Comparison of ENCODE assay signal across 20 cellular contexts in genomic region chr5:122362361-122362760, GRCh38. TPM values are rescaled to one million over a fixed set of nuclear protein-coding genes. Genes with fewer than 3 reads are reported as not detected.
A peak's percentile ranks its signal among the peaks of the same experiment; 100 is the strongest.
DNase-seq lines count a peak whose midpoint lies in the region; ATAC-seq and TF ChIP-seq lines count a peak whose summit lies in the region.
"Had no signal": no experiment of that assay in that cellular context is flagged by ENCODE, and none has a peak within 500 bp of the region (broad histone marks: within the 10 kb centered on the region; RNA-seq: fewer than 3 reads in every experiment).

No MANE protein-coding gene starts in this region.

- no peak overlapping the region for H2BK120ac ChIP-seq in mesendoderm (ENCODE audit: low read depth, low read length)

- H3K79me2 ChIP-seq in SK-N-SH (ENCODE audit: insufficient read depth) (no peaks in the 10 kb centered on the region), mesendoderm (ENCODE audit: control insufficient read depth, insufficient read depth, low read length) (no peaks in the 10 kb centered on the region)

- CTCF ChIA-PET in SK-N-SH (lab: Yijun Ruan, JAX) = interaction anchor here (0.6 to 1.7 kb wide), 3 partner anchors 10 to 30 kb away, joined by 3 to 5 read pairs (median 3); no protein-coding TSS in a partner anchor

- no peak overlapping the region for H2AFZ ChIP-seq in SK-N-SH (ENCODE audit: low read depth)

- TF ChIP-seq CTCF in SK-N-SH (IDR thresholded peaks at IDR 0.05) (no peak), astrocyte of the spinal cord (IDR thresholded peaks at IDR 0.05; ENCODE audit: low read depth, low read length) (no peak), upper lobe of right lung (IDR thresholded peaks at IDR 0.05) (no peak)

- no peak overlapping the region for H3K4me2 ChIP-seq in SK-N-SH
- no peak overlapping the region for H3K4me2 ChIP-seq in mesendoderm (ENCODE audit: low read length)

- no peaks in the 10 kb centered on the region for H3K9me2 ChIP-seq in SK-N-SH

- H3K79me1 ChIP-seq in mesendoderm (ENCODE audit: low read length) = no peaks in the 10 kb centered on the region

- H3K23ac ChIP-seq in mesendoderm (ENCODE audit: low read length) = no peak overlapping the region

- H3F3A ChIP-seq in SK-N-SH (replicated peaks; ENCODE audit: insufficient read depth) = no peaks in the 10 kb centered on the region

- H4K20me1 ChIP-seq in SK-N-SH (ENCODE audit: insufficient read depth) = no peaks in the 10 kb centered on the region

- in situ Hi-C loops in astrocyte of the spinal cord (cut with HindIII; ENCODE audit: low sequenced_read_pairs) = no loop called here

- H3K9ac ChIP-seq in SK-N-SH (no peak overlapping the region), mesendoderm (ENCODE audit: low read length) (no peak overlapping the region)

- no peak for TF ChIP-seq EP300 in SK-N-SH (IDR thresholded peaks at IDR 0.05; ENCODE audit: borderline replicate concordance in 1 of 2, low read depth in 1 of 2, low read length in 1 of 2)

- H3K4me3 ChIP-seq in SK-N-SH (ENCODE audit: low read depth in 2 of 2, low read length in 1 of 2) (no peak overlapping the region), astrocyte of the spinal cord (ENCODE audit: low read depth, low read length) (no peak overlapping the region), mesendoderm (ENCODE audit: low read length) (no peak overlapping the region), upper lobe of right lung (no peak overlapping the region)
- H3K4me3 ChIP-seq: HAP-1 had no signal

- no peak overlapping the region for H3K27ac ChIP-seq in SK-N-SH (ENCODE audit: low read depth in 2 of 2, low read length in 1 of 2)
- no peak overlapping the region for H3K27ac ChIP-seq in mesendoderm (ENCODE audit: low read depth, low read length)
- H3K27ac ChIP-seq in upper lobe of right lung = no peak overlapping the region
- no peak overlapping the region for H3K27ac ChIP-seq in substantia nigra (ENCODE audit: low read depth, low read length, poor library complexity, severe bottlenecking)
- H3K27ac ChIP-seq: 22Rv1, C4-2B had no signal

- no peak overlapping the region for H3K4ac ChIP-seq in mesendoderm (ENCODE audit: low read depth, low read length)

- DNase-seq in SK-N-SH (no peak), astrocyte of the spinal cord (ENCODE audit: low read depth, low spot score) (peak; percentile 9), mesendoderm (peak; percentile 61), upper lobe of right lung (no peak), NCI-H82 (lab: John Stamatoyannopoulos, UW) (no peak), NCI-H748 treated with DMSO at 0.1 percent for 48 hours (lab: John Stamatoyannopoulos, UW) (no peak), substantia nigra (lab: John Stamatoyannopoulos, UW) (no peak)
- DNase-seq: AML-193, DMS 273 treated with DMSO at 0.1 percent for 48 hours, KG1, NCI-H1105 treated with DMSO at 0.1 percent for 48 hours, NCI-H1694, NCI-H2081 treated with DMSO at 0.1 percent for 48 hours, SHP77 had no signal

- H3K56ac ChIP-seq in mesendoderm (ENCODE audit: low read length) = no peak overlapping the region

- peaks cover 0 to 2% of the 10 kb centered on the region in 2 experiments; a peak in 2 of 4 replicates for H3K4me1 ChIP-seq in SK-N-SH (ENCODE audit: control insufficient read depth in 1 of 2, insufficient read depth in 2 of 2, low read depth in 1 of 2, low read length in 1 of 2)
- H3K4me1 ChIP-seq in mesendoderm (ENCODE audit: control insufficient read depth, low read depth, low read length) = no peaks in the 10 kb centered on the region
- H3K4me1 ChIP-seq in upper lobe of right lung = no peaks in the 10 kb centered on the region

- ATAC-seq in SK-N-SH treated with all-trans-retinoic acid at 6 μM for 48 hours (no peak), upper lobe of right lung (peak; percentile 45)
- ATAC-seq: HepG2 had no signal

- intact Hi-C loops in upper lobe of right lung (cut with DNase I) = no loop called here

- H2BK15ac ChIP-seq in mesendoderm (replicated peaks; ENCODE audit: low read depth) = no peak overlapping the region

- no peak for TF ChIP-seq RAD21 in SK-N-SH (IDR thresholded peaks at IDR 0.05; ENCODE audit: low read length)

- no peak overlapping the region for H4K5ac ChIP-seq in mesendoderm (ENCODE audit: low read length)

- no peak overlapping the region for H3K18ac ChIP-seq in mesendoderm (ENCODE audit: low read length)

- no peak overlapping the region for H2BK5ac ChIP-seq in mesendoderm (ENCODE audit: low read length)

- no peak overlapping the region for H2AK5ac ChIP-seq in mesendoderm (ENCODE audit: low read length)

- no peak overlapping the region for H4K8ac ChIP-seq in mesendoderm (ENCODE audit: low read depth, low read length)

- 60% methylated on average over 4 of the region's 4 CpGs for WGBS in SK-N-SH (ENCODE audit: low lambda C conversion rate)
- WGBS in mesendoderm (ENCODE audit: extremely low coverage, insufficient coverage, low lambda C conversion rate) = no CpG with 5 or more reads among the region's 4 CpGs

- no peaks in the 10 kb centered on the region for H3K27me3 ChIP-seq in SK-N-SH (ENCODE audit: insufficient read depth)
- no peaks in the 10 kb centered on the region for H3K27me3 ChIP-seq in mesendoderm (ENCODE audit: insufficient read depth, low read length, poor library complexity)
- no peaks in the 10 kb centered on the region for H3K27me3 ChIP-seq in upper lobe of right lung

- POLR2A ChIA-PET in SK-N-SH (lab: Yijun Ruan, JAX) = interaction anchor here (0.6 kb wide), 1 partner anchor 55 kb away, joined by 3 read pairs; no protein-coding TSS in a partner anchor

- H3K36me3 ChIP-seq in SK-N-SH (replicated peaks in 1 of 2; ENCODE audit: control insufficient read depth in 1 of 2, insufficient read depth in 2 of 2, low read length in 1 of 2) = no peaks in the 10 kb centered on the region
- H3K36me3 ChIP-seq in mesendoderm (ENCODE audit: control insufficient read depth, insufficient read depth, low read length) = no peaks in the 10 kb centered on the region
- H3K36me3 ChIP-seq in upper lobe of right lung = no peaks in the 10 kb centered on the region
- H3K36me3 ChIP-seq: HAP-1 had no signal

- H3K9me3 ChIP-seq in SK-N-SH (no peaks in the 10 kb centered on the region), upper lobe of right lung (no peaks in the 10 kb centered on the region)
- H3K9me3 ChIP-seq: HAP-1 had no signal

TF ChIP-seq in SK-N-SH treated with all-trans-retinoic acid at 6 μM for 48 hours, 23 proteins besides CTCF, POLR2A, EP300 and RAD21 (continues in another document):
- TF ChIP-seq ISL1 (CRISPR knock-in tag; IDR thresholded peaks at IDR 0.05) = peak; percentile 75
- peak; percentile 34 for TF ChIP-seq TCF4 (CRISPR knock-in tag; IDR thresholded peaks at IDR 0.05; ENCODE audit: borderline replicate concordance)
- TF ChIP-seq SNAI2 (CRISPR knock-in tag; IDR thresholded peaks at IDR 0.05) = 0 out of 2 replicates have a peak, but pooled peaks have one; percentile 16

TF ChIP-seq in SK-N-SH, 30 proteins besides CTCF, POLR2A, EP300 and RAD21 (continues in another document):
- TF ChIP-seq ELF1 (IDR thresholded peaks at IDR 0.05) (no peak), MXI1 (IDR thresholded peaks at IDR 0.05; ENCODE audit: low read depth, low read length) (no peak), CHD2 (IDR thresholded peaks at IDR 0.05; ENCODE audit: low read length, partially characterized antibody) (no peak), TCF12 (IDR thresholded peaks at IDR 0.05) (no peak), FOXM1 (IDR thresholded peaks at IDR 0.05; ENCODE audit: low read depth) (no peak), POLR2AphosphoS5 (IDR thresholded peaks at IDR 0.05; ENCODE audit: low read depth, low read length) (no peak), SIN3A (IDR thresholded peaks at IDR 0.05; ENCODE audit: borderline replicate concordance, low read depth, low read length) (no peak), ZBTB33 (IDR thresholded peaks at IDR 0.05; ENCODE audit: borderline replicate concordance, low read depth) (no peak), NRF1 (IDR thresholded peaks at IDR 0.05; ENCODE audit: low read depth, low read length) (no peak), IRF3 (IDR thresholded peaks at IDR 0.05; ENCODE audit: low read depth, low read length) (no peak), USF2 (IDR thresholded peaks at IDR 0.05; ENCODE audit: borderline replicate concordance, low read depth, low read length) (no peak), FOXJ3 (CRISPR knock-in tag; IDR thresholded peaks at IDR 0.05) (no peak), YY1 (IDR thresholded peaks at IDR 0.05; ENCODE audit: low read depth) (no peak)

RNA-seq across cellular contexts. Expression of gene SNCAIP, which starts 50.3 kb away (rescaled TPM):
- polyA plus RNA-seq in SK-N-SH (2012; rRNA removed) = 0.08 TPM in 1 of 2 replicates, not detected in the other
- polyA plus RNA-seq in SK-N-SH (2012; cell fraction: cytosol; rRNA removed) = 0.08 and 0.09 TPM in 2 replicates
- polyA plus RNA-seq in SK-N-SH (2012; cell fraction: nucleus; rRNA removed) = 0.04 and 0.06 TPM in 2 replicates
- 1.8 TPM for polyA plus RNA-seq in mesendoderm (2013, experiment 1 of 2)
- polyA plus RNA-seq in mesendoderm (2013, experiment 2 of 2) = 1.7 TPM
- 4.0 TPM for total RNA-seq in upper lobe of right lung
- total RNA-seq: HepG2, OCI-LY7 had no signal
- polyA plus RNA-seq: HepG2 had no signal

Comparison
In these comparisons a context has a peak if more than half of its experiments do, and no peak if none do; other contexts are left out.
1. DNase-seq: peak in astrocyte of the spinal cord (single experiment) and mesendoderm (single experiment); none in SK-N-SH (single experiment), upper lobe of right lung (single experiment), NCI-H82 (single experiment), NCI-H748 treated with DMSO at 0.1 percent for 48 hours (single experiment) and substantia nigra (0 of 49).